1 cellular context compared by ENCODE assay signal in the genomic region with DNA sequence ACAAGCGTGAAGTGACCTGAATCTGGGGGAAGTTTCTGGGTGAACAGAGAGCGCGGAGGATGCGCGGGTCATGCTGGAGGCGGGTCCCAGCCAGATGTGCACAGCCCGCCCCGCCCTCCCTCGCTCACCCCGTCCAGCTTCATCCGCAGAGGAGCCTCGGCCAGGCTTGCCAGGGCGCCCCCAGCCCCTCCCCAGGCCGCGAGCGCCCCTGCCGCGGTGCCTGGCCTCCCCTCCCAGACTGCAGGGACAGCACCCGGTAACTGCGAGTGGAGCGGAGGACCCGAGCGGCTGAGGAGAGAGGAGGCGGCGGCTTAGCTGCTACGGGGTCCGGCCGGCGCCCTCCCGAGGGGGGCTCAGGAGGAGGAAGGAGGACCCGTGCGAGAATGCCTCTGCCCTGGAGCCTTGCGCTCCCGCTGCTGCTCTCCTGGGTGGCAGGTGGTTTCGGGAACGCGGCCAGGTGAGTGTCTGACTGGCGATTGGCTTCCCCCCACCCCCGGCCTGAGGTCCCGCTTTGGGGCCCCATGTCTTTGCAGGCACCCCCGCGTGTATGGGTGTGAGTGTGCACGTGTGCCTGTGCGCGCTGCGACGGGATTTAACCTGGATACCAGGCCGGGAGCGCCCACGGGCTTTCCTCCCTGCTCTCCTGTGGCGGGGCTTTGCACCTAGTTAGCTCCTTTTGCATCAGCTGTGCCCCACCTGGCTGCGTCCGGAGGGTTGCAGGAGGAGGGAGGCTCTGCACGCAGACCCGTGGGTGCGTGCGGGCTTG.
TF ChIP-seq lines count a peak whose summit lies in the region.

A gene with protein sequence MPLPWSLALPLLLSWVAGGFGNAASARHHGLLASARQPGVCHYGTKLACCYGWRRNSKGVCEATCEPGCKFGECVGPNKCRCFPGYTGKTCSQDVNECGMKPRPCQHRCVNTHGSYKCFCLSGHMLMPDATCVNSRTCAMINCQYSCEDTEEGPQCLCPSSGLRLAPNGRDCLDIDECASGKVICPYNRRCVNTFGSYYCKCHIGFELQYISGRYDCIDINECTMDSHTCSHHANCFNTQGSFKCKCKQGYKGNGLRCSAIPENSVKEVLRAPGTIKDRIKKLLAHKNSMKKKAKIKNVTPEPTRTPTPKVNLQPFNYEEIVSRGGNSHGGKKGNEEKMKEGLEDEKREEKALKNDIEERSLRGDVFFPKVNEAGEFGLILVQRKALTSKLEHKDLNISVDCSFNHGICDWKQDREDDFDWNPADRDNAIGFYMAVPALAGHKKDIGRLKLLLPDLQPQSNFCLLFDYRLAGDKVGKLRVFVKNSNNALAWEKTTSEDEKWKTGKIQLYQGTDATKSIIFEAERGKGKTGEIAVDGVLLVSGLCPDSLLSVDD (plus strand): TSS at position 123 of the 766 bp plus-strand sequence. CDS start 261 bp downstream, at position 384.

TF ChIP-seq in HepG2, 621 proteins besides CTCF, POLR2A, EP300 and RAD21:
- TF ChIP-seq, protein P1, sequence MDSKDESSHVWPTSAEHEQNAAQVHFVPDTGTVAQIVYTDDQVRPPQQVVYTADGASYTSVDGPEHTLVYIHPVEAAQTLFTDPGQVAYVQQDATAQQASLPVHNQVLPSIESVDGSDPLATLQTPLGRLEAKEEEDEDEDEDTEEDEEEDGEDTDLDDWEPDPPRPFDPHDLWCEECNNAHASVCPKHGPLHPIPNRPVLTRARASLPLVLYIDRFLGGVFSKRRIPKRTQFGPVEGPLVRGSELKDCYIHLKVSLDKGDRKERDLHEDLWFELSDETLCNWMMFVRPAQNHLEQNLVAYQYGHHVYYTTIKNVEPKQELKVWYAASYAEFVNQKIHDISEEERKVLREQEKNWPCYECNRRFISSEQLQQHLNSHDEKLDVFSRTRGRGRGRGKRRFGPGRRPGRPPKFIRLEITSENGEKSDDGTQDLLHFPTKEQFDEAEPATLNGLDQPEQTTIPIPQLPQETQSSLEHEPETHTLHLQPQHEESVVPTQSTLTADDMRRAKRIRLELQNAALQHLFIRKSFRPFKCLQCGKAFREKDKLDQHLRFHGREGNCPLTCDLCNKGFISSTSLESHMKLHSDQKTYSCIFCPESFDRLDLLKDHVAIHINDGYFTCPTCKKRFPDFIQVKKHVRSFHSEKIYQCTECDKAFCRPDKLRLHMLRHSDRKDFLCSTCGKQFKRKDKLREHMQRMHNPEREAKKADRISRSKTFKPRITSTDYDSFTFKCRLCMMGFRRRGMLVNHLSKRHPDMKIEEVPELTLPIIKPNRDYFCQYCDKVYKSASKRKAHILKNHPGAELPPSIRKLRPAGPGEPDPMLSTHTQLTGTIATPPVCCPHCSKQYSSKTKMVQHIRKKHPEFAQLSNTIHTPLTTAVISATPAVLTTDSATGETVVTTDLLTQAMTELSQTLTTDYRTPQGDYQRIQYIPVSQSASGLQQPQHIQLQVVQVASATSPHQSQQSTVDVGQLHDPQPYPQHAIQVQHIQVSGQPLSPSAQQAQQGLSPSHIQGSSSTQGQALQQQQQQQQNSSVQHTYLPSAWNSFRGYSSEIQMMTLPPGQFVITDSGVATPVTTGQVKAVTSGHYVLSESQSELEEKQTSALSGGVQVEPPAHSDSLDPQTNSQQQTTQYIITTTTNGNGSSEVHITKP (CRISPR knock-in tag; IDR thresholded peaks at IDR 0.05; ENCODE audit: low read depth) = no peak
- TF ChIP-seq, protein P2, sequence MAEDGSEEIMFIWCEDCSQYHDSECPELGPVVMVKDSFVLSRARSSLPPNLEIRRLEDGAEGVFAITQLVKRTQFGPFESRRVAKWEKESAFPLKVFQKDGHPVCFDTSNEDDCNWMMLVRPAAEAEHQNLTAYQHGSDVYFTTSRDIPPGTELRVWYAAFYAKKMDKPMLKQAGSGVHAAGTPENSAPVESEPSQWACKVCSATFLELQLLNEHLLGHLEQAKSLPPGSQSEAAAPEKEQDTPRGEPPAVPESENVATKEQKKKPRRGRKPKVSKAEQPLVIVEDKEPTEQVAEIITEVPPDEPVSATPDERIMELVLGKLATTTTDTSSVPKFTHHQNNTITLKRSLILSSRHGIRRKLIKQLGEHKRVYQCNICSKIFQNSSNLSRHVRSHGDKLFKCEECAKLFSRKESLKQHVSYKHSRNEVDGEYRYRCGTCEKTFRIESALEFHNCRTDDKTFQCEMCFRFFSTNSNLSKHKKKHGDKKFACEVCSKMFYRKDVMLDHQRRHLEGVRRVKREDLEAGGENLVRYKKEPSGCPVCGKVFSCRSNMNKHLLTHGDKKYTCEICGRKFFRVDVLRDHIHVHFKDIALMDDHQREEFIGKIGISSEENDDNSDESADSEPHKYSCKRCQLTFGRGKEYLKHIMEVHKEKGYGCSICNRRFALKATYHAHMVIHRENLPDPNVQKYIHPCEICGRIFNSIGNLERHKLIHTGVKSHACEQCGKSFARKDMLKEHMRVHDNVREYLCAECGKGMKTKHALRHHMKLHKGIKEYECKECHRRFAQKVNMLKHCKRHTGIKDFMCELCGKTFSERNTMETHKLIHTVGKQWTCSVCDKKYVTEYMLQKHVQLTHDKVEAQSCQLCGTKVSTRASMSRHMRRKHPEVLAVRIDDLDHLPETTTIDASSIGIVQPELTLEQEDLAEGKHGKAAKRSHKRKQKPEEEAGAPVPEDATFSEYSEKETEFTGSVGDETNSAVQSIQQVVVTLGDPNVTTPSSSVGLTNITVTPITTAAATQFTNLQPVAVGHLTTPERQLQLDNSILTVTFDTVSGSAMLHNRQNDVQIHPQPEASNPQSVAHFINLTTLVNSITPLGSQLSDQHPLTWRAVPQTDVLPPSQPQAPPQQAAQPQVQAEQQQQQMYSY (CRISPR knock-in tag; IDR thresholded peaks at IDR 0.05) = no peak
